Comparison of ENCODE assay signal across 9 cellular contexts in genomic region chr7:151936207-151936606, GRCh38.
A peak's percentile ranks its signal among the peaks of the same experiment; 100 is the strongest.
DNase-seq lines count a peak whose midpoint lies in the region; ATAC-seq and TF ChIP-seq lines count a peak whose summit lies in the region.
"Had no signal": no experiment of that assay in that cellular context is flagged by ENCODE, and none has a peak within 500 bp of the region (broad histone marks: within the 10 kb centered on the region; RNA-seq: fewer than 3 reads in every experiment).

No MANE protein-coding gene starts in this region.

- no peak overlapping the region for H3K4me3 ChIP-seq in DND-41 (ENCODE audit: low read depth in 1 of 2, low read length in 2 of 2)
- H3K4me3 ChIP-seq in coronary artery, result peak overlapping the region; percentile 18
- H3K4me3 ChIP-seq: SK-N-MC had no signal

- peak overlapping the region; percentile 63; the same call in 1 of the 2 replicates for H2AFZ ChIP-seq in DND-41 (ENCODE audit: low read depth, low read length)

- no peak for TF ChIP-seq CTCF in DND-41 (IDR thresholded peaks at IDR 0.05; ENCODE audit: borderline replicate concordance, extremely low read depth, low read length, poor library complexity, severe bottlenecking)
- TF ChIP-seq CTCF in coronary artery (IDR thresholded peaks at IDR 0.05), result no peak

- no peak overlapping the region for H3K9ac ChIP-seq in DND-41 (ENCODE audit: low read depth, low read length)

- peaks cover 4% of the 10 kb centered on the region for H3K27me3 ChIP-seq in DND-41 (ENCODE audit: insufficient read depth, low read length, poor library complexity)

- H3K4me1 ChIP-seq in DND-41 (ENCODE audit: insufficient read depth, low read length), result peaks cover 9% of the 10 kb centered on the region

- 0 out of 2 replicates have a peak overlapping the region, but pooled peaks have one; percentile 0 for H3K27ac ChIP-seq in DND-41 (ENCODE audit: low read length)
- H3K27ac ChIP-seq in coronary artery, result peak overlapping the region in 1 of 2 donors; percentile 64
- H3K27ac ChIP-seq: SK-N-MC had no signal

- peak; percentile 87 for ATAC-seq in DND-41 (ENCODE audit: insufficient read depth, low read depth)
- ATAC-seq in GM19467 (IDR thresholded peaks at IDR 0.05; ENCODE audit: unreplicated experiment), result peak; percentile 85
- ATAC-seq in HG03469 (IDR thresholded peaks at IDR 0.05; ENCODE audit: unreplicated experiment), result peak; percentile 71
- no peak for ATAC-seq in GM21717 (IDR thresholded peaks at IDR 0.05; ENCODE audit: unreplicated experiment)

- H3K36me3 ChIP-seq in DND-41 (ENCODE audit: insufficient read depth, low read length), result no peaks in the 10 kb centered on the region

- no peaks in the 10 kb centered on the region for H3K9me3 ChIP-seq in DND-41 (ENCODE audit: insufficient read depth, low read length, severe bottlenecking)

- DNase-seq in DND-41 (no peak), coronary artery (ENCODE audit: low spot score) (no peak), amygdala (lab: John Stamatoyannopoulos, UW) (no peak), activated gamma-delta T cell (lab: John Stamatoyannopoulos, UW) (no peak), NCI-H2081 (lab: John Stamatoyannopoulos, UW) (no peak)

- no peaks in the 10 kb centered on the region for H4K20me1 ChIP-seq in DND-41 (ENCODE audit: insufficient read depth, low read length)

- no peaks in the 10 kb centered on the region for H3K79me2 ChIP-seq in DND-41 (ENCODE audit: insufficient read depth, low read length)

- peak overlapping the region; percentile 31; the same call in 1 of the 2 replicates for H3K4me2 ChIP-seq in DND-41 (ENCODE audit: insufficient read depth, low read length)
